Comparison of ENCODE assay signal across 1 cellular context in the genomic region with DNA sequence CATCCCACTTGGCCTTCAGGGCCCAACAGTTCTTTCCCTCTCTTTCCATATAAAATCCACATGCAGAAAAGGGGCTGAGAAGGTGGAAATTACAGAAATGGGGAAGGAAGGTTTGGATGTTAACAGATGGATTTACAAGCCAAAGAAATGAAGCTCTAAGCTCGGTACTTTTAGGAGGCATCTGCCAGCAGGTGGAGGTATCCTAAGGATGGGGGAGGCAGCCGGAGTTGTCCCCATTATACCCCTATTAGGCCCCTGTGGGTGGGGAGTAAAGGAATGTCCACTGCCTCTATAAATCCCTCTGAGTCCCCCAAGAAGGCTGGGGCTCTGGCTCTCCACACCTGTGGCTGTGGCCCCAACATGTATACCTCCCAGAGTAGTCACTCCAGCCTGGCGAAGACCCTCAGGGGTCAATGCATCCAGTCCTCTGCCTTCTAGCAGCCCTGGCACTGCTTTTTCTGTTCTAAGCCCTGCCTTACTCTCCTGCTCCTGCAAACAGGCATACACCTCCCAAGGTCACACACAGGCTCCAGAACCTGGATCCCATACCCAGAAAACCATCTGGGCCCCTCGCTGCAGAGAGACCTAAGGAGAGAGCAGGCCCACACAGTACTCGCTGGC.
TF ChIP-seq lines count a peak whose summit lies in the region.

No MANE protein-coding gene starts in this region.

TF ChIP-seq in WTC11, 78 proteins besides CTCF, POLR2A, EP300 and RAD21 (continued from another document):
- TF ChIP-seq ZNF416 (CRISPR knock-in tag; IDR thresholded peaks at IDR 0.05) = no peak
